Comparison of ENCODE assay signal across 29 cellular contexts in the genomic region with DNA sequence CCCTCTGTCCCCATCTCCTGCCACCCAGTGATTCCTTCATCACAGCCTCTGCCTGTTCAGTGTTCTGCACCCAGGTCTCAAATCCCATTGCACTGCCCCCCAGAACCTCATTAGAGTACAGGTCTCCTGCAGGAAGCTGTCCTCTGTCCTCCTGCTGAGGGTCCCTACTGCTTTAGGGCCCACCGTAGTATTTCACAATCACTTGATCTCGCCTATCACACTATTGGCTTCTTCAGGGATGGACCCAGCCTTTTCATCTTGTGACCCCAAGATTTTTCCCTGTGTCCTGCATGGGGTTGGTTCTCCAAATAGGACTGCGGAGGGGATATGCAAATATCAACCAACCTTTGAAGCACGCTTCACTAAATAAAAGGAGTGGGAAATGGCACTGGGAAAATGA.
"Had no signal": no experiment of that assay in that cellular context is flagged by ENCODE, and none has a peak within 500 bp of the region (broad histone marks: within the 10 kb centered on the region; RNA-seq: fewer than 3 reads in every experiment).

No MANE protein-coding gene starts in this region.

- DNase-seq: stimulated activated CD4-positive, alpha-beta T cell treated with anti-CD3 and anti-CD28 coated beads, Interleukin-2, amount 100 ng/mL, for 48 hours; stimulated activated CD4-positive, alpha-beta T cell treated with anti-CD3 and anti-CD28 coated beads, Interleukin-4, amount 100 ng/mL, for 1 hour; stimulated activated CD4-positive, alpha-beta T cell treated with anti-CD3 and anti-CD28 coated beads, Interleukin-4, amount 100 ng/mL, for 24 hours; stimulated activated CD4-positive, alpha-beta T cell treated with anti-CD3 and anti-CD28 coated beads, Interleukin-4, amount 100 ng/mL, for 4 hours; stimulated activated CD8-positive, alpha-beta memory T cell treated with anti-CD3 and anti-CD28 coated beads, Interleukin-4, amount 100 ng/mL, for 48 hours; stimulated activated naive B cell treated with anti-CD40 and anti-IgM and Interleukin-4, amounts not matched to agents 10 μg/mL and 1 μg/mL and 100 μg/mL, for 72 hours; stimulated activated naive CD4-positive, alpha-beta T cell; stimulated activated naive CD4-positive, alpha-beta T cell treated with Interleukin-2 at 50 U/mL for 16 hours; stimulated activated naive CD8-positive, alpha-beta T cell treated with anti-CD3 and anti-CD28 coated beads, Interleukin-15, amount 100 ng/mL, for 72 hours; stimulated activated naive CD8-positive, alpha-beta T cell treated with anti-CD3 and anti-CD28 coated beads, Interleukin-15, Interleukin-2, amounts not matched to agents 100 U/mL and 50 U/mL, for 24 hours; stomach; substantia nigra; testis; tibial artery; transverse colon; trophoblast cell; upper lobe of left lung; upper lobe of right lung; uterus had no signal

- H3K36me3 ChIP-seq: stomach, suprapubic skin, thoracic aorta, thyroid gland, tibial artery, tibial nerve, transverse colon, upper lobe of left lung, upper lobe of right lung, uterus, vagina had no signal

- H3K4me1 ChIP-seq: stomach, suprapubic skin, testis, thyroid gland, tibial artery, tibial nerve, transverse colon, upper lobe of left lung, upper lobe of right lung, uterus, vagina had no signal

- H3K4me3 Mint-ChIP-seq: stimulated activated effector memory CD8-positive, alpha-beta T cell treated with anti-CD3 and anti-CD28 coated beads, Interleukin-12 subunit alpha, Interleukin-12 subunit beta, amount 100 ng/mL, for 72 hours; stimulated activated memory B cell treated with anti-CD40 and anti-IgM and Interleukin-4, amounts not matched to agents 10 μg/mL and 1 μg/mL and 100 μg/mL, for 72 hours; stimulated activated naive B cell treated with anti-CD40 and anti-IgM and Interleukin-4, amounts not matched to agents 10 μg/mL and 1 μg/mL and 100 μg/mL, for 72 hours; stimulated activated naive CD8-positive, alpha-beta T cell treated with anti-CD3 and anti-CD28 coated beads, Interleukin-15, amount 100 ng/mL, for 72 hours; stimulated activated naive CD8-positive, alpha-beta T cell treated with anti-CD3 and anti-CD28 coated beads, Interleukin-15, Interleukin-2, amounts not matched to agents 100 ng/mL and 50 ng/mL, for 24 hours; type B pancreatic cell had no signal

- H3K27me3 ChIP-seq: testis, thyroid gland, tibial nerve, transverse colon, upper lobe of left lung, upper lobe of right lung, uterus, vagina had no signal

- H3K9me3 ChIP-seq: stomach, suprapubic skin, testis, thoracic aorta, thyroid gland, tibial artery, tibial nerve, transverse colon, upper lobe of left lung, upper lobe of right lung, uterus, vagina had no signal

- H3K27ac Mint-ChIP-seq: stimulated activated effector memory CD8-positive, alpha-beta T cell treated with anti-CD3 and anti-CD28 coated beads, Interleukin-12 subunit alpha, Interleukin-12 subunit beta, amount 100 ng/mL, for 72 hours; stimulated activated memory B cell treated with anti-CD40 and anti-IgM and Interleukin-4, amounts not matched to agents 10 μg/mL and 1 μg/mL and 100 μg/mL, for 72 hours; stimulated activated naive B cell treated with anti-CD40 and anti-IgM and Interleukin-4, amounts not matched to agents 10 μg/mL and 1 μg/mL and 100 μg/mL, for 72 hours; stimulated activated naive CD8-positive, alpha-beta T cell treated with anti-CD3 and anti-CD28 coated beads, Interleukin-15, amount 100 ng/mL, for 72 hours; stimulated activated naive CD8-positive, alpha-beta T cell treated with anti-CD3 and anti-CD28 coated beads, Interleukin-15, Interleukin-2, amounts not matched to agents 100 ng/mL and 50 ng/mL, for 24 hours; type B pancreatic cell had no signal

- H3K36me3 Mint-ChIP-seq: stimulated activated effector memory CD8-positive, alpha-beta T cell treated with anti-CD3 and anti-CD28 coated beads, Interleukin-12 subunit alpha, Interleukin-12 subunit beta, amount 100 ng/mL, for 72 hours; stimulated activated memory B cell treated with anti-CD40 and anti-IgM and Interleukin-4, amounts not matched to agents 10 μg/mL and 1 μg/mL and 100 μg/mL, for 72 hours; type B pancreatic cell had no signal

- H3K4me3 ChIP-seq: stomach, suprapubic skin, testis, thoracic aorta, thyroid gland, tibial artery, tibial nerve, transverse colon, upper lobe of left lung, upper lobe of right lung, uterus, vagina had no signal

- FAIRE-seq: urothelium cell line had no signal

- ATAC-seq: stimulated activated effector memory CD8-positive, alpha-beta T cell treated with anti-CD3 and anti-CD28 coated beads, Interleukin-12 subunit alpha, Interleukin-12 subunit beta, amount 100 ng/mL, for 72 hours; stimulated activated memory B cell treated with anti-CD40 and anti-IgM and Interleukin-4, amounts not matched to agents 10 μg/mL and 1 μg/mL and 100 μg/mL, for 72 hours; stimulated activated naive B cell treated with anti-CD40 and anti-IgM and Interleukin-4, amounts not matched to agents 10 μg/mL and 1 μg/mL and 100 μg/mL, for 72 hours; stimulated activated naive CD8-positive, alpha-beta T cell treated with anti-CD3 and anti-CD28 coated beads, Interleukin-15, amount 100 ng/mL, for 72 hours; stimulated activated naive CD8-positive, alpha-beta T cell treated with anti-CD3 and anti-CD28 coated beads, Interleukin-15, Interleukin-2, amounts not matched to agents 100 U/mL and 50 U/mL, for 24 hours; upper lobe of right lung had no signal

- H3K4me1 Mint-ChIP-seq: stimulated activated effector memory CD8-positive, alpha-beta T cell treated with anti-CD3 and anti-CD28 coated beads, Interleukin-12 subunit alpha, Interleukin-12 subunit beta, amount 100 ng/mL, for 72 hours; stimulated activated memory B cell treated with anti-CD40 and anti-IgM and Interleukin-4, amounts not matched to agents 10 μg/mL and 1 μg/mL and 100 μg/mL, for 72 hours; stimulated activated naive B cell treated with anti-CD40 and anti-IgM and Interleukin-4, amounts not matched to agents 10 μg/mL and 1 μg/mL and 100 μg/mL, for 72 hours; stimulated activated naive CD8-positive, alpha-beta T cell treated with anti-CD3 and anti-CD28 coated beads, Interleukin-15, amount 100 ng/mL, for 72 hours had no signal

- H3K27me3 Mint-ChIP-seq: stimulated activated naive CD8-positive, alpha-beta T cell treated with anti-CD3 and anti-CD28 coated beads, Interleukin-15, Interleukin-2, amounts not matched to agents 100 ng/mL and 50 ng/mL, for 24 hours had no signal

- H3K9me3 Mint-ChIP-seq: type B pancreatic cell had no signal

- H3K27ac ChIP-seq: stomach, suprapubic skin, testis, thoracic aorta, thyroid gland, tibial artery, tibial nerve, transverse colon, upper lobe of left lung, upper lobe of right lung, uterus, vagina had no signal
